17 cellular contexts compared by ENCODE assay signal in genomic region chr2:225030089-225030653, GRCh38. TPM values are rescaled to one million over a fixed set of nuclear protein-coding genes. Genes with fewer than 3 reads are reported as not detected.
DNase-seq lines count a peak whose midpoint lies in the region; ATAC-seq, FAIRE-seq and TF ChIP-seq lines count a peak whose summit lies in the region.
"Had no signal": no experiment of that assay in that cellular context is flagged by ENCODE, and none has a peak within 500 bp of the region (broad histone marks: within the 10 kb centered on the region; RNA-seq: fewer than 3 reads in every experiment).

No MANE protein-coding gene starts in this region.

- no peak overlapping the region for H3K4me2 ChIP-seq in H1 (ENCODE audit: insufficient read depth in 1 of 2, low read depth in 2 of 2, low read length in 2 of 2)

- H3K27me3 Mint-ChIP-seq in WTC11 (ENCODE audit: low read depth): no peaks in the 10 kb centered on the region; the same call in 1 of the 2 replicates
- H3K27me3 Mint-ChIP-seq in stimulated activated naive B cell treated with anti-CD40 and anti-IgM and Interleukin-4, amounts not matched to agents 10 μg/mL and 1 μg/mL and 100 μg/mL, for 72 hours: no peaks in the 10 kb centered on the region
- H3K27me3 Mint-ChIP-seq: activated B cell treated with CpG ODN at 0.5 μM for 24 hours had no signal

- no peak overlapping the region for H2BK20ac ChIP-seq in H1 (ENCODE audit: low read length)

- H2AK5ac ChIP-seq in H1 (ENCODE audit: low read depth, low read length): no peak overlapping the region

- BruUV-seq in A673 (replicated peaks; lab: Mats Ljungman, UMichigan): no TSS peak

- WGBS in H1 (ENCODE audit: extremely low coverage in 1 of 2, insufficient coverage in 1 of 2, insufficient read length in 1 of 2, insufficient replicate concordance in 2 of 2, low coverage in 1 of 2, low lambda C conversion rate in 2 of 2, missing lambda C conversion rate in 1 of 2), 2 experiments: 90% methylated on average over 9 of the region's 9 CpGs; no CpG with 5 or more reads in 1 of the 2 experiments
- 86 to 87% methylated on average over 9 of the region's 9 CpGs for WGBS in pancreas, 2 donors

- no peak overlapping the region for H2BK120ac ChIP-seq in H1 (replicated peaks; ENCODE audit: low read depth, low read length)

- POLR2A ChIA-PET in WTC11 (lab: Charles Lee): no interaction called here
- POLR2A ChIA-PET in H1 (lab: Charles Lee; ENCODE audit: partially characterized antibody): no interaction called here
- POLR2A ChIA-PET in A673 (lab: Charles Lee; ENCODE audit: low non-redundant PET): no interaction called here

- no peak overlapping the region for H3K56ac ChIP-seq in H1 (replicated peaks; ENCODE audit: insufficient read length, low read depth, low read length)

- H3K4me1 Mint-ChIP-seq in WTC11: no peaks in the 10 kb centered on the region; the same call in 1 of the 2 replicates
- H3K4me1 Mint-ChIP-seq in stimulated activated naive B cell treated with anti-CD40 and anti-IgM and Interleukin-4, amounts not matched to agents 10 μg/mL and 1 μg/mL and 100 μg/mL, for 72 hours: peaks cover 59 to 77% of the 10 kb centered on the region in 2 donors

- no peak overlapping the region for H4K91ac ChIP-seq in H1 (replicated peaks; ENCODE audit: insufficient read length, low read length)

- H3K9me3 Mint-ChIP-seq in WTC11: no peaks in the 10 kb centered on the region
- no peaks in the 10 kb centered on the region for H3K9me3 Mint-ChIP-seq in stimulated activated naive B cell treated with anti-CD40 and anti-IgM and Interleukin-4, amounts not matched to agents 10 μg/mL and 1 μg/mL and 100 μg/mL, for 72 hours
- H3K9me3 Mint-ChIP-seq: activated B cell treated with CpG ODN at 0.5 μM for 24 hours had no signal

- peak overlapping the region; percentile 21; the same call in 1 of the 2 replicates for H4K8ac ChIP-seq in H1 (ENCODE audit: extremely low read depth, insufficient read depth, low read length)

- no peak overlapping the region for H3K23ac ChIP-seq in H1 (ENCODE audit: insufficient read length)

- TF ChIP-seq POLR2A in H1 (IDR thresholded peaks at IDR 0.05; ENCODE audit: control extremely low read depth in 1 of 2, low read depth in 2 of 2, low read length in 2 of 2): no peak

- H3K14ac ChIP-seq in H1 (ENCODE audit: insufficient read length): no peak overlapping the region

- H3K18ac ChIP-seq in H1 (ENCODE audit: extremely low read depth, low read length): no peak overlapping the region

- 0 out of 2 replicates have a peak overlapping the region, but pooled peaks have one; percentile 7 for H3K27ac Mint-ChIP-seq in WTC11
- peak overlapping the region; percentile 81 for H3K27ac Mint-ChIP-seq in stimulated activated naive B cell treated with anti-CD40 and anti-IgM and Interleukin-4, amounts not matched to agents 10 μg/mL and 1 μg/mL and 100 μg/mL, for 72 hours
- H3K27ac Mint-ChIP-seq: activated B cell treated with CpG ODN at 0.5 μM for 24 hours had no signal

- ATAC-seq in WTC11: no peak
- ATAC-seq in stimulated activated naive B cell treated with anti-CD40 and anti-IgM and Interleukin-4, amounts not matched to agents 10 μg/mL and 1 μg/mL and 100 μg/mL, for 72 hours (replicated peaks): no peak
- no peak for ATAC-seq in pancreas
- ATAC-seq in GM19351 (IDR thresholded peaks at IDR 0.05; ENCODE audit: unreplicated experiment): no peak
- ATAC-seq: gastrocnemius medialis, left colon had no signal

- no peaks in the 10 kb centered on the region for H3K79me1 ChIP-seq in H1 (ENCODE audit: low read depth, low read length)

- no peak overlapping the region for H4K5ac ChIP-seq in H1 (ENCODE audit: insufficient read length, low read depth, low read length)

- H3K79me2 ChIP-seq in H1 (ENCODE audit: control insufficient read depth in 1 of 2, insufficient read depth in 2 of 2, low read length in 2 of 2): no peaks in the 10 kb centered on the region

- H2AFZ ChIP-seq in H1 (ENCODE audit: low read length): no peak overlapping the region

- FAIRE-seq in H1 (lab: Jason Lieb, UNC) (no peak), pancreas (lab: Jason Lieb, UNC) (no peak)

- TF ChIP-seq CTCF in WTC11 (IDR thresholded peaks at IDR 0.05) (no peak), H1 (IDR thresholded peaks at IDR 0.05; ENCODE audit: control extremely low read depth in 1 of 3, insufficient read depth in 1 of 3, low read depth in 1 of 3, low read length in 3 of 3) (no peak), pancreas (IDR thresholded peaks at IDR 0.05) (no peak), A673 (conservative IDR thresholded peaks at IDR 0.05; ENCODE audit: low read depth, low read length) (no peak)

- H2BK5ac ChIP-seq in H1 (ENCODE audit: low read depth, low read length): no peak overlapping the region

- H3K9ac ChIP-seq in H1 (replicated peaks in 1 of 4; ENCODE audit: extremely low read depth in 1 of 4, low read depth in 3 of 4, low read length in 3 of 4): no peak overlapping the region

- no peak overlapping the region for H2BK12ac ChIP-seq in H1 (ENCODE audit: low read depth, low read length)

- no peak for TF ChIP-seq EP300 in H1 (IDR thresholded peaks at IDR 0.05; ENCODE audit: borderline replicate concordance in 1 of 2, low read depth in 2 of 2, low read length in 2 of 2)

- H3K9me3 ChIP-seq in H1 (ENCODE audit: insufficient read depth in 2 of 2, low read depth in 1 of 2, low read length in 1 of 2): no peaks in the 10 kb centered on the region
- H3K9me3 ChIP-seq in pancreas: no peaks in the 10 kb centered on the region
- no peaks in the 10 kb centered on the region for H3K9me3 ChIP-seq in A673 (ENCODE audit: low read depth, low read length, poor library complexity, severe bottlenecking)
- H3K9me3 ChIP-seq: colonic mucosa, gastrocnemius medialis, upper lobe of left lung had no signal

- H2BK15ac ChIP-seq in H1 (ENCODE audit: low read length): no peak overlapping the region

- H3K27ac ChIP-seq in H1 (ENCODE audit: low read depth, low read length): no peak overlapping the region
- no peak overlapping the region for H3K27ac ChIP-seq in pancreas
- H3K27ac ChIP-seq in A673 (ENCODE audit: low read depth, low read length, poor library complexity, severe bottlenecking): no peak overlapping the region
- H3K27ac ChIP-seq: colonic mucosa, epithelial cell of prostate, gastrocnemius medialis, upper lobe of left lung had no signal

- no peak overlapping the region for H3K4ac ChIP-seq in H1 (replicated peaks; ENCODE audit: insufficient read length, low read depth, low read length)

- H3K4me3 ChIP-seq in H1 (ENCODE audit: extremely low read depth in 1 of 4, insufficient read depth in 2 of 4, low read depth in 3 of 4, low read length in 4 of 4) (no peak overlapping the region), pancreas (no peak overlapping the region), A673 (ENCODE audit: low read depth, low read length, poor library complexity, severe bottlenecking) (no peak overlapping the region)
- H3K4me3 ChIP-seq: colonic mucosa, gastrocnemius medialis, upper lobe of left lung had no signal

- H3K23me2 ChIP-seq in H1 (ENCODE audit: low read depth, low read length): no peaks in the 10 kb centered on the region

- no peaks in the 10 kb centered on the region for H3K36me3 ChIP-seq in H1 (ENCODE audit: control insufficient read depth in 2 of 4, insufficient read depth in 4 of 4, low read length in 3 of 4)
- H3K36me3 ChIP-seq in pancreas: no peaks in the 10 kb centered on the region
- H3K36me3 ChIP-seq in A673 (ENCODE audit: insufficient read depth, low read length, poor library complexity, severe bottlenecking): no peaks in the 10 kb centered on the region
- H3K36me3 ChIP-seq: colonic mucosa, gastrocnemius medialis, upper lobe of left lung had no signal

- CTCF ChIA-PET in WTC11 (lab: Charles Lee): no interaction called here
- CTCF ChIA-PET in H1 (lab: Charles Lee; ENCODE audit: partially characterized antibody): no interaction called here
- CTCF ChIA-PET in A673 (lab: Charles Lee): no interaction called here

- intact Hi-C loops in pancreas (cut with DNase I): no loop called here
- intact Hi-C loops in A673 (cut with micrococcal nuclease; ENCODE audit: unreplicated experiment): no loop called here

- no peaks in the 10 kb centered on the region for H3K36me3 Mint-ChIP-seq in WTC11
- peaks cover 47 to 68% of the 10 kb centered on the region in 2 donors for H3K36me3 Mint-ChIP-seq in stimulated activated naive B cell treated with anti-CD40 and anti-IgM and Interleukin-4, amounts not matched to agents 10 μg/mL and 1 μg/mL and 100 μg/mL, for 72 hours

- H3K4me3 Mint-ChIP-seq in WTC11: no peak overlapping the region
- H3K4me3 Mint-ChIP-seq in stimulated activated naive B cell treated with anti-CD40 and anti-IgM and Interleukin-4, amounts not matched to agents 10 μg/mL and 1 μg/mL and 100 μg/mL, for 72 hours: peak overlapping the region; percentile 37 to 61
- H3K4me3 Mint-ChIP-seq: activated B cell treated with CpG ODN at 0.5 μM for 24 hours had no signal

- H3K27me3 ChIP-seq in H1 (replicated peaks in 1 of 4; ENCODE audit: control insufficient read depth in 3 of 4, extremely low read depth in 1 of 4, insufficient read depth in 3 of 4, low read length in 3 of 4) (no peaks in the 10 kb centered on the region), pancreas (no peaks in the 10 kb centered on the region), A673 (replicated peaks; ENCODE audit: insufficient read depth, low read depth, low read length, poor library complexity) (no peaks in the 10 kb centered on the region)
- H3K27me3 ChIP-seq: colonic mucosa, gastrocnemius medialis, upper lobe of left lung had no signal

- no peaks in the 10 kb centered on the region for H3K4me1 ChIP-seq in H1 (replicated peaks in 1 of 4; ENCODE audit: control insufficient read depth in 3 of 4, insufficient read depth in 4 of 4, low read length in 3 of 4)
- H3K4me1 ChIP-seq in pancreas: peaks cover 0 to 5% (median 0%) of the 10 kb centered on the region in 3 donors
- no peaks in the 10 kb centered on the region for H3K4me1 ChIP-seq in A673 (ENCODE audit: insufficient read depth, low read length, poor library complexity, severe bottlenecking)
- H3K4me1 ChIP-seq: colonic mucosa, gastrocnemius medialis had no signal

- no peaks in the 10 kb centered on the region for H4K20me1 ChIP-seq in H1 (replicated peaks in 1 of 2; ENCODE audit: control insufficient read depth in 1 of 2, insufficient read depth in 2 of 2, low read length in 2 of 2)

- TF ChIP-seq RAD21 in H1 (IDR thresholded peaks at IDR 0.05 in 1 of 2, conservative IDR thresholded peaks at IDR 0.05 in 1 of 2; ENCODE audit: low read depth in 2 of 2, low read length in 2 of 2): no peak

- DNase-seq in activated T-cell treated with anti-CD3 and anti-CD28 coated beads for 48 hours (ENCODE audit: low read depth) (peak; percentile 34), activated T-cell treated with anti-CD3 and anti-CD28 coated beads for 4 hours (no peak), WTC11 (ENCODE audit: low spot score) (no peak), H1 (ENCODE audit: low read depth in 1 of 2, low spot score in 2 of 2) (no peak), pancreas (no peak), A673 (ENCODE audit: low spot score) (no peak)
- no peak for DNase-seq in stimulated activated naive B cell treated with anti-CD40 and anti-IgM and Interleukin-4, amounts not matched to agents 10 μg/mL and 1 μg/mL and 100 μg/mL, for 72 hours
- DNase-seq: activated B cell treated with CpG ODN at 0.5 μM for 24 hours, colonic mucosa, gastrocnemius medialis, left colon, NCI-H1105 treated with DMSO at 0.1 percent for 48 hours, NCI-H526 treated with DMSO at 0.1 percent for 48 hours, SHP77 treated with DMSO at 0.1 percent for 48 hours had no signal

RNA-seq across cellular contexts. Expression of gene DOCK10, which starts 12.1 kb away (rescaled TPM):
- total RNA-seq in WTC11 (2021) (0.76 to 2.9 TPM (median 1.6 TPM) in 3 replicates), pancreas (10 to 100 TPM in 1 of 6 donors, 1 to 10 TPM in 5; 1.1 to 16.3 (median 3.6) TPM), A673 (2021) (5.1 and 6.1 TPM in 2 replicates)
- total RNA-seq in H1 (2021; fragmentation: NEBNext Ultra II Directional; extraction: Animal tissue kit (Norgen Biotek cat#: 25700)): 1.3 and 1.6 TPM in 2 replicates
- polyA plus RNA-seq in H1 (2011; rRNA removed) (0.24 and 0.33 TPM in 2 replicates), pancreas (1 to 10 TPM in 1 of 2 donors, under 1 TPM in 1; 0.95 to 3.2 TPM)
- polyA plus RNA-seq in H1 (2011; cell fraction: cytosol; rRNA removed): 0.53 TPM
- polyA plus RNA-seq in H1 (2011; cell fraction: nucleus; rRNA removed): 0.87 TPM
- polyA plus RNA-seq in H1 (2012, experiment 1 of 2): 0.69 to 1.0 TPM (median 0.74 TPM) in 4 replicates
- polyA plus RNA-seq in H1 (2012, experiment 2 of 2): not detected
- 0.34 TPM for polyA plus RNA-seq in H1 (2013, experiment 1 of 2)
- 0.61 TPM for polyA plus RNA-seq in H1 (2013, experiment 2 of 2)
- 1.4 and 3.5 TPM in 2 replicates for polyA minus RNA-seq in H1 (2011; rRNA and poly(A)+ RNA removed)
- 0.15 TPM for polyA minus RNA-seq in H1 (2011; cell fraction: cytosol; rRNA and poly(A)+ RNA removed)
- polyA minus RNA-seq in H1 (2011; cell fraction: nucleus; rRNA and poly(A)+ RNA removed): 2.8 TPM
